In genomic region chr3:73637042-73637441, GRCh38 we compare ENCODE assay signal across 20 cellular contexts. TPM values are rescaled to one million over a fixed set of nuclear protein-coding genes. Genes with fewer than 3 reads are reported as not detected.
A peak's percentile ranks its signal among the peaks of the same experiment; 100 is the strongest.
DNase-seq lines count a peak whose midpoint lies in the region; ATAC-seq and TF ChIP-seq lines count a peak whose summit lies in the region.
"Had no signal": no experiment of that assay in that cellular context is flagged by ENCODE, and none has a peak within 500 bp of the region (broad histone marks: within the 10 kb centered on the region; RNA-seq: fewer than 3 reads in every experiment).

No MANE protein-coding gene starts in this region.

- no peak overlapping the region for H3K4me2 ChIP-seq in IMR-90 (ENCODE audit: low read depth, low read length)

- no peaks in the 10 kb centered on the region for H3K9me3 Mint-ChIP-seq in T-helper 2 cell treated with Interferon-gamma antibody and Interleukin-4, amounts not matched to agents 5 μg/mL and 100 μg/mL, for 36 hours
- H3K9me3 Mint-ChIP-seq: activated naive CD4-positive, alpha-beta T cell treated with anti-CD3 and anti-CD28 coated beads, Interleukin-2, amount 10 ng/mL, durations not matched to agents 7 days and 5 days had no signal

- H3K4me3 ChIP-seq in IMR-90 (ENCODE audit: insufficient read depth, low read depth, low read length), result no peak overlapping the region
- H3K4me3 ChIP-seq in breast epithelium, result no peak overlapping the region
- H3K4me3 ChIP-seq: mucosa of descending colon, skin epidermis, upper lobe of right lung had no signal

- H2BK20ac ChIP-seq in IMR-90 (ENCODE audit: low read depth, low read length), result peak overlapping the region; percentile 59; the same call in 1 of the 2 replicates

- CTCF ChIA-PET in IMR-90 (lab: Yijun Ruan, JAX), result interaction anchor here (0.6 to 2.1 kb wide), 2 partner anchors 9 to 776 kb away, joined by 5 to 6 read pairs; no protein-coding TSS in a partner anchor

- no peak for TF ChIP-seq RAD21 in IMR-90 (IDR thresholded peaks at IDR 0.05; ENCODE audit: low read length)

- TF ChIP-seq POLR2A in IMR-90 (IDR thresholded peaks at IDR 0.05; ENCODE audit: low read depth, low read length), result no peak
- no peak for TF ChIP-seq POLR2A in breast epithelium (IDR thresholded peaks at IDR 0.05)

- in situ Hi-C loops in IMR-90 (cut with MboI; ENCODE audit: low sequenced_read_pairs), result no loop called here

- intact Hi-C loops in IMR-90 (cut with micrococcal nuclease) (no loop called here), breast epithelium (cut with DNase I; ENCODE audit: low total_unique reads) (no loop called here), sciatic nerve (cut with DNase I) (no loop called here)

- no peak overlapping the region for H3K56ac ChIP-seq in IMR-90 (ENCODE audit: extremely low read depth, insufficient read depth, low read length)

- H3K9ac ChIP-seq in IMR-90 (ENCODE audit: low read depth, low read length), result no peak overlapping the region

- no peak overlapping the region; a peak in 1 of 4 replicates for H4K8ac ChIP-seq in IMR-90 (ENCODE audit: low read depth in 2 of 2, low read length in 2 of 2)

- peak overlapping the region; percentile 65 for H2BK120ac ChIP-seq in IMR-90 (ENCODE audit: low read depth, low read length)

- no peak overlapping the region for H3K4me3 Mint-ChIP-seq in T-helper 2 cell treated with Interferon-gamma antibody and Interleukin-4, amounts not matched to agents 5 μg/mL and 100 μg/mL, for 36 hours
- H3K4me3 Mint-ChIP-seq: activated CD4-positive, alpha-beta T cell treated with anti-CD3 and anti-CD28 coated beads for 36 hours; activated naive CD4-positive, alpha-beta T cell treated with anti-CD3 and anti-CD28 coated beads, Interleukin-2, amount 10 ng/mL, durations not matched to agents 7 days and 5 days had no signal

- no peaks in the 10 kb centered on the region for H3K79me1 ChIP-seq in IMR-90 (ENCODE audit: low read depth in 1 of 2, low read length in 2 of 2)

- no peak overlapping the region for H2BK5ac ChIP-seq in IMR-90 (ENCODE audit: low read depth, low read length, poor library complexity, severe bottlenecking)

- H3K4ac ChIP-seq in IMR-90 (ENCODE audit: low read depth, low read length), result peak overlapping the region; percentile 14

- BruUV-seq in IMR-90 (replicated peaks; lab: Mats Ljungman, UMichigan), result no TSS peak

- H3K36me3 ChIP-seq in IMR-90 (ENCODE audit: control insufficient read depth, insufficient read depth, low read length) (no peaks in the 10 kb centered on the region), breast epithelium (no peaks in the 10 kb centered on the region)
- H3K36me3 ChIP-seq: brain microvascular endothelial cell, upper lobe of right lung had no signal

- H3K18ac ChIP-seq in IMR-90 (ENCODE audit: low read depth, low read length), result peak overlapping the region; percentile 79

- H3K9me3 ChIP-seq in IMR-90 (ENCODE audit: control insufficient read depth, insufficient read depth, low read length) (no peaks in the 10 kb centered on the region), breast epithelium (no peaks in the 10 kb centered on the region)
- H3K9me3 ChIP-seq: mucosa of descending colon, upper lobe of right lung had no signal

- H2AK9ac ChIP-seq in IMR-90 (replicated peaks; ENCODE audit: low read depth, low read length, poor library complexity), result no peak overlapping the region

- POLR2A ChIA-PET in IMR-90 (lab: Charles Lee; ENCODE audit: unreplicated experiment), result interaction anchor here (0.6 kb wide), 1 partner anchor 89 kb away, joined by 3 read pairs; no protein-coding TSS in a partner anchor

- H3K27me3 Mint-ChIP-seq in T-helper 2 cell treated with Interferon-gamma antibody and Interleukin-4, amounts not matched to agents 5 μg/mL and 100 μg/mL, for 36 hours (ENCODE audit: low read depth), result no peaks in the 10 kb centered on the region
- H3K27me3 Mint-ChIP-seq: activated naive CD4-positive, alpha-beta T cell treated with anti-CD3 and anti-CD28 coated beads, Interleukin-2, amount 10 ng/mL, durations not matched to agents 7 days and 5 days had no signal

- H3K36me3 Mint-ChIP-seq in T-helper 2 cell treated with Interferon-gamma antibody and Interleukin-4, amounts not matched to agents 5 μg/mL and 100 μg/mL, for 36 hours (ENCODE audit: low read depth), result no peaks in the 10 kb centered on the region
- H3K36me3 Mint-ChIP-seq: activated naive CD4-positive, alpha-beta T cell treated with anti-CD3 and anti-CD28 coated beads, Interleukin-2, amount 10 ng/mL, durations not matched to agents 7 days and 5 days had no signal

- H3K23ac ChIP-seq in IMR-90 (ENCODE audit: low read depth, low read length), result no peak overlapping the region

- H3K27me3 ChIP-seq in IMR-90 (ENCODE audit: control insufficient read depth, insufficient read depth, low read length) (no peaks in the 10 kb centered on the region), breast epithelium (no peaks in the 10 kb centered on the region)
- H3K27me3 ChIP-seq: brain microvascular endothelial cell, upper lobe of right lung had no signal

- ATAC-seq in IMR-90 (ENCODE audit: low read depth), result no peak
- ATAC-seq in sciatic nerve, result peak; percentile 13
- ATAC-seq: activated CD4-positive, alpha-beta T cell treated with anti-CD3 and anti-CD28 coated beads for 36 hours; mucosa of descending colon had no signal

- DNase-seq in NCI-H1436 (lab: John Stamatoyannopoulos, UW), result peak; percentile 13
- no peak for DNase-seq in NCI-H1436 treated with DMSO at 0.1 percent for 48 hours (lab: John Stamatoyannopoulos, UW)
- DNase-seq in IMR-90, result peak; percentile 55
- DNase-seq in breast epithelium (ENCODE audit: low spot score in 2 of 2), result no peak
- no peak for DNase-seq in sciatic nerve (ENCODE audit: low spot score)
- DNase-seq in activated CD8-positive, alpha-beta memory T cell treated with anti-CD3 and anti-CD28 coated beads, Interleukin-2, amount 50 U/mL, for 4 hours, result no peak
- DNase-seq in T-helper 2 cell treated with Interferon-gamma antibody and Interleukin-4, amounts not matched to agents 5 μg/mL and 100 μg/mL, for 36 hours (ENCODE audit: low spot score), result no peak
- DNase-seq in activated T-cell treated with anti-CD3 and anti-CD28 coated beads for 4 hours, result no peak
- DNase-seq: activated CD4-positive, alpha-beta T cell treated with anti-CD3 and anti-CD28 coated beads for 36 hours; activated CD8-positive, alpha-beta memory T cell treated with anti-CD3 and anti-CD28 coated beads, Interleukin-2, amount 50 U/mL, for 48 hours; activated naive CD4-positive, alpha-beta T cell treated with anti-CD3 and anti-CD28 coated beads, Interleukin-2, amount 10 ng/mL, durations not matched to agents 7 days and 5 days; brain microvascular endothelial cell; GDM1; KBM-7; left cardiac atrium; mucosa of descending colon; NCI-H187 treated with DMSO at 0.1 percent for 48 hours; upper lobe of right lung had no signal

- H2BK15ac ChIP-seq in IMR-90 (ENCODE audit: low read depth, low read length), result peak overlapping the region; percentile 67; the same call in 1 of the 3 replicates

- no peaks in the 10 kb centered on the region for H3K4me1 Mint-ChIP-seq in T-helper 2 cell treated with Interferon-gamma antibody and Interleukin-4, amounts not matched to agents 5 μg/mL and 100 μg/mL, for 36 hours (ENCODE audit: low read depth)
- H3K4me1 Mint-ChIP-seq: activated CD4-positive, alpha-beta T cell treated with anti-CD3 and anti-CD28 coated beads for 36 hours; activated naive CD4-positive, alpha-beta T cell treated with anti-CD3 and anti-CD28 coated beads, Interleukin-2, amount 10 ng/mL, durations not matched to agents 7 days and 5 days had no signal

- peak overlapping the region; percentile 18 for H3K14ac ChIP-seq in IMR-90 (replicated peaks; ENCODE audit: low read depth, low read length)

- peaks cover 16% of the 10 kb centered on the region for H3K4me1 ChIP-seq in IMR-90 (ENCODE audit: control insufficient read depth, insufficient read depth, low read length)
- H3K4me1 ChIP-seq in breast epithelium, result no peaks in the 10 kb centered on the region
- H3K4me1 ChIP-seq: upper lobe of right lung had no signal

- no peaks in the 10 kb centered on the region for H4K20me1 ChIP-seq in IMR-90 (ENCODE audit: insufficient read depth, low read length)

- TF ChIP-seq CTCF in IMR-90 (conservative IDR thresholded peaks at IDR 0.05; ENCODE audit: low read depth, low read length) (no peak), breast epithelium (IDR thresholded peaks at IDR 0.05) (no peak)

- H2AFZ ChIP-seq in IMR-90 (replicated peaks; ENCODE audit: low read length, poor library complexity), result no peak overlapping the region

- peak overlapping the region; percentile 3; the same call in 1 of the 2 replicates for H2AK5ac ChIP-seq in IMR-90 (ENCODE audit: low read depth, low read length)

- no peak overlapping the region for H4K91ac ChIP-seq in IMR-90 (ENCODE audit: insufficient read depth, low read depth, low read length)

- peak overlapping the region; percentile 6; the same call in 1 of the 2 replicates for H4K5ac ChIP-seq in IMR-90 (ENCODE audit: low read depth, low read length)

- dilution Hi-C loops in IMR-90 (cut with HindIII; ENCODE audit: low sequenced_read_pairs, unreplicated experiment), result no loop called here

- peaks cover 14% of the 10 kb centered on the region for H3K9me1 ChIP-seq in IMR-90 (ENCODE audit: insufficient read depth, low read length)

- no peak overlapping the region for H3K27ac Mint-ChIP-seq in T-helper 2 cell treated with Interferon-gamma antibody and Interleukin-4, amounts not matched to agents 5 μg/mL and 100 μg/mL, for 36 hours
- H3K27ac Mint-ChIP-seq: activated CD4-positive, alpha-beta T cell treated with anti-CD3 and anti-CD28 coated beads for 36 hours; activated naive CD4-positive, alpha-beta T cell treated with anti-CD3 and anti-CD28 coated beads, Interleukin-2, amount 10 ng/mL, durations not matched to agents 7 days and 5 days had no signal

- no peak overlapping the region for H3K27ac ChIP-seq in IMR-90 (ENCODE audit: insufficient read depth, low read length)
- H3K27ac ChIP-seq in breast epithelium, result peak overlapping the region; percentile 65 to 72
- H3K27ac ChIP-seq: brain microvascular endothelial cell, skin epidermis, upper lobe of right lung had no signal

TF ChIP-seq in IMR-90, 13 proteins besides CTCF, POLR2A, EP300 and RAD21:
- TF ChIP-seq RCOR1 (IDR thresholded peaks at IDR 0.05; ENCODE audit: insufficient replicate concordance, low read length), result no peak
- TF ChIP-seq CEBPB (IDR thresholded peaks at IDR 0.05; ENCODE audit: low read depth, low read length), result peak; percentile 92

RNA-seq across cellular contexts. Expression of gene PDZRN3, which starts 12.3 kb away (rescaled TPM):
- 17.0 and 17.8 TPM in 2 replicates for total RNA-seq in IMR-90 (2012; rRNA removed)
- polyA plus RNA-seq in IMR-90 (2012; rRNA removed), result 9.4 and 10.3 TPM in 2 replicates
- 7.3 and 11.3 TPM in 2 replicates for polyA plus RNA-seq in IMR-90 (2012; cell fraction: cytosol; rRNA removed)
- polyA plus RNA-seq in IMR-90 (2012; cell fraction: nucleus; rRNA removed; ENCODE audit: low replicate concordance), result 14.4 and 24.7 TPM in 2 replicates
- total RNA-seq in breast epithelium, result 10 to 100 TPM; 36.0 to 79.6 (median 37.6) TPM
- 37.9 TPM for total RNA-seq in sciatic nerve
- total RNA-seq: activated CD4-positive, alpha-beta T cell treated with anti-CD3 and anti-CD28 coated beads for 36 hours; T-helper 1 cell treated with Interleukin-12 subunit alpha and Interleukin-12 subunit beta and Interleukin-4 antibody, amounts not matched to agents 30 ng/mL and 1 ng/mL, for 36 hours had no signal

Comparison
In these comparisons a context has a peak if more than half of its experiments do, and no peak if none do; other contexts are left out.
1. DNase-seq: peak in NCI-H1436 (single experiment) and IMR-90 (single experiment); none in NCI-H1436 treated with DMSO at 0.1 percent for 48 hours (single experiment), breast epithelium (0 of 2), sciatic nerve (single experiment), activated CD8-positive, alpha-beta memory T cell treated with anti-CD3 and anti-CD28 coated beads, Interleukin-2, amount 50 U/mL, for 4 hours (single experiment), T-helper 2 cell treated with Interferon-gamma antibody and Interleukin-4, amounts not matched to agents 5 μg/mL and 100 μg/mL, for 36 hours (single experiment) and activated T-cell treated with anti-CD3 and anti-CD28 coated beads for 4 hours (single experiment).